ENCODE assay signal across 1 cellular context in genomic region chr2:130155956-130156623, GRCh38.
TF ChIP-seq lines count a peak whose summit lies in the region.

No MANE protein-coding gene starts in this region.

TF ChIP-seq in GM12878, 131 proteins besides CTCF, POLR2A, EP300 and RAD21:
- peak; percentile 34; the same call in 1 of the 2 replicates for TF ChIP-seq SMC3 (IDR thresholded peaks at IDR 0.05; ENCODE audit: borderline replicate concordance, low read length)
- 0 out of 2 replicates have a peak, but pooled peaks have one; percentile 15 for TF ChIP-seq YY1 (IDR thresholded peaks at IDR 0.05; ENCODE audit: low read depth, low read length)
- 0 out of 2 replicates have a peak, but pooled peaks have one; percentile 46 for TF ChIP-seq POLR2AphosphoS5 (IDR thresholded peaks at IDR 0.05; ENCODE audit: low read length)
